In the genomic region with DNA sequence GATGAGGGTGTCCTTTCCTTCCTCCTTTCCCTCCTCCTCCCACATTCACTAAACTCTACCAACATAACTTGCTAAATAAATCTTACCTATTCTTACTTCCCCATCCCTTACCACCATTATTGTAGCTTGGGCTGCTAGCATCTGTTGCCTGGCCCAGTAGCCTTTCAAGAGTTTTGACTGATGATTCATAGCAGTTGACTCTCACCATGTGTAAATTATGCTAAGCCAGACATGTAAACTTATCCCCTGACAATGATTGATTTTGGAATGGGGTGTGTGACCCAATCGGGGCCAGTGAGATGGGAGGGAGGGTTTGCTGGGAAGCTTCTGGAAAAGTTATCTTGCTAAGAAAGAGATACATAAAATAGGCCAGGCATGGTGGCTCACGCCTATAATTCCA, we compare ENCODE assay signal across 1 cellular context.
TF ChIP-seq lines count a peak whose summit lies in the region.

No MANE protein-coding gene starts in this region.

TF ChIP-seq in HCT116, 20 proteins besides CTCF, POLR2A, EP300 and RAD21 (continued from another document):
- no peak for TF ChIP-seq EZH2phosphoT487 (IDR thresholded peaks at IDR 0.05; ENCODE audit: borderline replicate concordance)
- TF ChIP-seq JUND (IDR thresholded peaks at IDR 0.05) = no peak
- no peak for TF ChIP-seq TCF7L2 (IDR thresholded peaks at IDR 0.05; ENCODE audit: borderline replicate concordance, extremely low read depth, insufficient read depth, insufficient read length)
- TF ChIP-seq CBX3 (IDR thresholded peaks at IDR 0.05; ENCODE audit: low read depth) = no peak
- TF ChIP-seq FOSL1 (IDR thresholded peaks at IDR 0.05; ENCODE audit: low read depth) = no peak
- no peak for TF ChIP-seq SRF (IDR thresholded peaks at IDR 0.05; ENCODE audit: low read depth)
- TF ChIP-seq, protein P1, sequence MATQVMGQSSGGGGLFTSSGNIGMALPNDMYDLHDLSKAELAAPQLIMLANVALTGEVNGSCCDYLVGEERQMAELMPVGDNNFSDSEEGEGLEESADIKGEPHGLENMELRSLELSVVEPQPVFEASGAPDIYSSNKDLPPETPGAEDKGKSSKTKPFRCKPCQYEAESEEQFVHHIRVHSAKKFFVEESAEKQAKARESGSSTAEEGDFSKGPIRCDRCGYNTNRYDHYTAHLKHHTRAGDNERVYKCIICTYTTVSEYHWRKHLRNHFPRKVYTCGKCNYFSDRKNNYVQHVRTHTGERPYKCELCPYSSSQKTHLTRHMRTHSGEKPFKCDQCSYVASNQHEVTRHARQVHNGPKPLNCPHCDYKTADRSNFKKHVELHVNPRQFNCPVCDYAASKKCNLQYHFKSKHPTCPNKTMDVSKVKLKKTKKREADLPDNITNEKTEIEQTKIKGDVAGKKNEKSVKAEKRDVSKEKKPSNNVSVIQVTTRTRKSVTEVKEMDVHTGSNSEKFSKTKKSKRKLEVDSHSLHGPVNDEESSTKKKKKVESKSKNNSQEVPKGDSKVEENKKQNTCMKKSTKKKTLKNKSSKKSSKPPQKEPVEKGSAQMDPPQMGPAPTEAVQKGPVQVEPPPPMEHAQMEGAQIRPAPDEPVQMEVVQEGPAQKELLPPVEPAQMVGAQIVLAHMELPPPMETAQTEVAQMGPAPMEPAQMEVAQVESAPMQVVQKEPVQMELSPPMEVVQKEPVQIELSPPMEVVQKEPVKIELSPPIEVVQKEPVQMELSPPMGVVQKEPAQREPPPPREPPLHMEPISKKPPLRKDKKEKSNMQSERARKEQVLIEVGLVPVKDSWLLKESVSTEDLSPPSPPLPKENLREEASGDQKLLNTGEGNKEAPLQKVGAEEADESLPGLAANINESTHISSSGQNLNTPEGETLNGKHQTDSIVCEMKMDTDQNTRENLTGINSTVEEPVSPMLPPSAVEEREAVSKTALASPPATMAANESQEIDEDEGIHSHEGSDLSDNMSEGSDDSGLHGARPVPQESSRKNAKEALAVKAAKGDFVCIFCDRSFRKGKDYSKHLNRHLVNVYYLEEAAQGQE (IDR thresholded peaks at IDR 0.05; ENCODE audit: low read depth) = no peak
